ENCODE assay signal across 18 cellular contexts in the genomic region with DNA sequence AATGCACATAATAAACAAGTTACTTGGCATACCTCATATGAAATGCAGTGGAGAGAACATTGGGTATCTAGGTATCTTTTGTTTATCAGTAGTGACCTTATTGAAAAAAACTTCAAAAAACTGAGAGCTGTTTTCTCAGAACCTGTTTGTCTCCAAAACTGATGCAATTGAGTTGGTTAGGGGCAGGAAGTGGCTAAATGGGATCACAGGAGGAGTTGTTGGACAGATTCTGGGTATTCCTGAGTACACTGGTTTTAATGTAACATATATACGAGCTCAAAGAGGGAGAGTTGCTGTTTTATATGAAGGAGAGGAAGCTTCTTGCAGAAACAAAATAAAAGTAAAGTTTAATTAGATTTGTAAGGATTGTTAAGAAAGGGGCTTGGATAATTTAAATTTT.
"Had no signal": no experiment of that assay in that cellular context is flagged by ENCODE, and none has a peak within 500 bp of the region (broad histone marks: within the 10 kb centered on the region; RNA-seq: fewer than 3 reads in every experiment).

No MANE protein-coding gene starts in this region.

- H3K4me1 Mint-ChIP-seq: naive B cell, nephron progenitor cell, T-cell had no signal

- H3K27me3 Mint-ChIP-seq: activated naive CD4-positive, alpha-beta T cell treated with anti-CD3 and anti-CD28 coated beads, Interleukin-2, amount 50 U/mL, for 24 hours; naive B cell; T-cell had no signal

- DNase-seq: activated CD8-positive, alpha-beta T cell treated with anti-CD3 and anti-CD28 coated beads, Interleukin-2, amount 10 ng/mL, durations not matched to agents 7 days and 5 days; activated effector memory CD4-positive, alpha-beta T cell treated with anti-CD3 and anti-CD28 coated beads, Interleukin-2, amount 50 U/mL, for 16 hours; anterior cingulate cortex; effector CD8-positive, alpha-beta T cell; esophagus squamous epithelium; left cardiac atrium; left ventricle myocardium superior; naive B cell; nephron progenitor cell; pancreas; psoas muscle; stimulated activated CD4-positive, alpha-beta T cell treated with anti-CD3 and anti-CD28 coated beads, Interleukin-15, amount 100 ng/mL, for 24 hours; stimulated activated CD4-positive, alpha-beta T cell treated with anti-CD3 and anti-CD28 coated beads, Interleukin-2, amount 100 ng/mL, for 24 hours; stimulated activated naive CD4-positive, alpha-beta T cell; T-cell; tibial artery; upper lobe of right lung had no signal

- H3K9me3 Mint-ChIP-seq: activated naive CD4-positive, alpha-beta T cell treated with anti-CD3 and anti-CD28 coated beads, Interleukin-2, amount 50 U/mL, for 24 hours; naive B cell; T-cell had no signal

- H3K4me3 Mint-ChIP-seq: activated CD8-positive, alpha-beta T cell treated with anti-CD3 and anti-CD28 coated beads, Interleukin-2, amount 10 ng/mL, durations not matched to agents 7 days and 5 days; activated naive CD4-positive, alpha-beta T cell treated with anti-CD3 and anti-CD28 coated beads, Interleukin-2, amount 50 U/mL, for 24 hours; nephron progenitor cell; T-cell had no signal

- H3K27ac Mint-ChIP-seq: activated CD8-positive, alpha-beta T cell treated with anti-CD3 and anti-CD28 coated beads, Interleukin-2, amount 10 ng/mL, durations not matched to agents 7 days and 5 days; activated naive CD4-positive, alpha-beta T cell treated with anti-CD3 and anti-CD28 coated beads, Interleukin-2, amount 50 U/mL, for 24 hours; nephron progenitor cell had no signal
